Comparison of ENCODE assay signal across 13 cellular contexts in genomic region chr3:47000198-47000815, GRCh38. TPM values are rescaled to one million over a fixed set of nuclear protein-coding genes. Genes with fewer than 3 reads are reported as not detected.
DNase-seq lines count a peak whose midpoint lies in the region; ATAC-seq and TF ChIP-seq lines count a peak whose summit lies in the region.
"Had no signal": no experiment of that assay in that cellular context is flagged by ENCODE, and none has a peak within 500 bp of the region (broad histone marks: within the 10 kb centered on the region; RNA-seq: fewer than 3 reads in every experiment).

No MANE protein-coding gene starts in this region.

- peak overlapping the region; percentile 53 for H3K9ac ChIP-seq in BLaER1

- no peak overlapping the region for H3K4me3 Mint-ChIP-seq in activated CD8-positive, alpha-beta T cell treated with anti-CD3 and anti-CD28 coated beads, Interleukin-2, amount 10 ng/mL, durations not matched to agents 7 days and 5 days
- H3K4me3 Mint-ChIP-seq: brain; effector memory CD8-positive, alpha-beta T cell had no signal

- H3K27ac ChIP-seq in BLaER1 = peak overlapping the region; percentile 60
- H3K27ac ChIP-seq: upper lobe of right lung had no signal

- H3K4me1 ChIP-seq in BLaER1 = peaks cover 45% of the 10 kb centered on the region
- H3K4me1 ChIP-seq: upper lobe of right lung had no signal

- no peaks in the 10 kb centered on the region for H3K27me3 Mint-ChIP-seq in activated CD8-positive, alpha-beta T cell treated with anti-CD3 and anti-CD28 coated beads, Interleukin-2, amount 10 ng/mL, durations not matched to agents 7 days and 5 days (ENCODE audit: low read depth)
- H3K27me3 Mint-ChIP-seq: brain; effector memory CD8-positive, alpha-beta T cell had no signal

- H3K9me3 ChIP-seq in BLaER1 = no peaks in the 10 kb centered on the region
- H3K9me3 ChIP-seq: upper lobe of right lung had no signal

- no peak for DNase-seq in activated CD8-positive, alpha-beta T cell treated with anti-CD3 and anti-CD28 coated beads, Interleukin-2, amount 10 ng/mL, durations not matched to agents 7 days and 5 days
- DNase-seq in myocyte (ENCODE audit: low read depth) (peak; percentile 62), cerebellar cortex (ENCODE audit: low spot score) (no peak)
- DNase-seq: activated naive CD4-positive, alpha-beta T cell; effector memory CD8-positive, alpha-beta T cell; NCI-H82; SIG-M5 had no signal

- TF ChIP-seq POLR2A in GM18505 (IDR thresholded peaks at IDR 0.05; ENCODE audit: borderline replicate concordance, extremely low read depth, insufficient read depth, insufficient read length) = peak; percentile 7

- H3K4me2 ChIP-seq in BLaER1 = no peak overlapping the region

- H3K36me3 Mint-ChIP-seq in activated CD8-positive, alpha-beta T cell treated with anti-CD3 and anti-CD28 coated beads, Interleukin-2, amount 10 ng/mL, durations not matched to agents 7 days and 5 days (ENCODE audit: low read depth) = peaks cover 51% of the 10 kb centered on the region
- H3K36me3 Mint-ChIP-seq: brain had no signal

- H3K27ac Mint-ChIP-seq in activated CD8-positive, alpha-beta T cell treated with anti-CD3 and anti-CD28 coated beads, Interleukin-2, amount 10 ng/mL, durations not matched to agents 7 days and 5 days = peak overlapping the region; percentile 52

- H3K9me3 Mint-ChIP-seq in activated CD8-positive, alpha-beta T cell treated with anti-CD3 and anti-CD28 coated beads, Interleukin-2, amount 10 ng/mL, durations not matched to agents 7 days and 5 days (ENCODE audit: insufficient read depth) = no peaks in the 10 kb centered on the region
- H3K9me3 Mint-ChIP-seq: brain; effector memory CD8-positive, alpha-beta T cell had no signal

- H3K4me1 Mint-ChIP-seq in activated CD8-positive, alpha-beta T cell treated with anti-CD3 and anti-CD28 coated beads, Interleukin-2, amount 10 ng/mL, durations not matched to agents 7 days and 5 days (ENCODE audit: low read depth) = peaks cover 39% of the 10 kb centered on the region
- H3K4me1 Mint-ChIP-seq: brain had no signal

- H3K27me3 ChIP-seq in BLaER1 = no peaks in the 10 kb centered on the region
- H3K27me3 ChIP-seq: upper lobe of right lung had no signal

- no peak for ATAC-seq in GM18505 (IDR thresholded peaks at IDR 0.05; ENCODE audit: unreplicated experiment)
- no peak for ATAC-seq in activated CD8-positive, alpha-beta T cell treated with anti-CD3 and anti-CD28 coated beads, Interleukin-2, amount 10 ng/mL, durations not matched to agents 7 days and 5 days
- ATAC-seq in GM18868 (IDR thresholded peaks at IDR 0.05; ENCODE audit: unreplicated experiment) = no peak
- no peak for ATAC-seq in HG03045 (IDR thresholded peaks at IDR 0.05; ENCODE audit: unreplicated experiment)
- ATAC-seq: upper lobe of right lung had no signal

- H3K4me3 ChIP-seq in BLaER1 = no peak overlapping the region
- H3K4me3 ChIP-seq: upper lobe of right lung had no signal

- peaks cover 84% of the 10 kb centered on the region for H3K36me3 ChIP-seq in BLaER1

- POLR2A ChIA-PET in activated CD8-positive, alpha-beta T cell treated with anti-CD3 and anti-CD28 coated beads, Interleukin-2, amount 10 ng/mL, durations not matched to agents 7 days and 5 days (lab: Charles Lee) = no interaction called here

- H4K20me1 ChIP-seq in BLaER1 = no peaks in the 10 kb centered on the region

- CTCF ChIA-PET in activated CD8-positive, alpha-beta T cell treated with anti-CD3 and anti-CD28 coated beads, Interleukin-2, amount 10 ng/mL, durations not matched to agents 7 days and 5 days (lab: Charles Lee) = no interaction called here

RNA-seq across cellular contexts. Expression of gene NBEAL2, which starts 20.8 kb away (rescaled TPM):
- total RNA-seq in activated CD8-positive, alpha-beta T cell treated with anti-CD3 and anti-CD28 coated beads, Interleukin-2, amount 10 ng/mL, durations not matched to agents 7 days and 5 days = 100 to 1,000 TPM; 206 to 212 TPM
- 2.3 and 4.4 TPM in 2 replicates for total RNA-seq in myocyte
- polyA plus RNA-seq in myocyte (2012) = 4.0 TPM

RNA-seq across cellular contexts. Expression of gene CCDC12, which starts 23.8 kb away (rescaled TPM):
- total RNA-seq in activated CD8-positive, alpha-beta T cell treated with anti-CD3 and anti-CD28 coated beads, Interleukin-2, amount 10 ng/mL, durations not matched to agents 7 days and 5 days = 10 to 100 TPM; 59.4 to 62.2 TPM
- 20.9 and 22.6 TPM in 2 replicates for total RNA-seq in myocyte
- polyA plus RNA-seq in myocyte (2012) = 31.8 TPM

Comparison
In these comparisons a context has a peak if more than half of its experiments do, and no peak if none do; other contexts are left out.
1. RNA of gene NBEAL2, which starts 20.8 kb away (total RNA-seq): 206 to 212 TPM in activated CD8-positive, alpha-beta T cell treated with anti-CD3 and anti-CD28 coated beads, Interleukin-2, amount 10 ng/mL, durations not matched to agents 7 days and 5 days; 2.3 to 4.4 TPM in myocyte; every median in the first group is over 10 times any median in the second.